In genomic region chr5:40797273-40798011, GRCh38 we compare ENCODE assay signal across 8 cellular contexts. TPM values are rescaled to one million over a fixed set of nuclear protein-coding genes. Genes with fewer than 3 reads are reported as not detected.
A peak's percentile ranks its signal among the peaks of the same experiment; 100 is the strongest.
DNase-seq lines count a peak whose midpoint lies in the region; ATAC-seq and TF ChIP-seq lines count a peak whose summit lies in the region.

No MANE protein-coding gene starts in this region.

- peak; percentile 37 for ATAC-seq in HG02678 (IDR thresholded peaks at IDR 0.05; ENCODE audit: unreplicated experiment)
- peak; percentile 80 to 83 for ATAC-seq in right cardiac atrium

- H3K4me1 ChIP-seq in right cardiac atrium (ENCODE audit: control insufficient read depth, insufficient read depth, low read length): no peaks in the 10 kb centered on the region
- H3K4me1 ChIP-seq in rectal smooth muscle tissue (ENCODE audit: control insufficient read depth, insufficient read depth, low read length): peaks cover 9% of the 10 kb centered on the region
- peaks cover 51% of the 10 kb centered on the region for H3K4me1 ChIP-seq in vagina

- H3K9me3 ChIP-seq in right cardiac atrium (ENCODE audit: control insufficient read depth, low read length) (no peaks in the 10 kb centered on the region), vagina (no peaks in the 10 kb centered on the region)

- TF ChIP-seq CTCF in GM10266 (IDR thresholded peaks at IDR 0.05; ENCODE audit: control insufficient read depth, insufficient read depth, low read depth, missing control alignments) (no peak), vagina (IDR thresholded peaks at IDR 0.05) (no peak)

- peak overlapping the region; percentile 100 for H3K4me3 ChIP-seq in right cardiac atrium (ENCODE audit: low read length)
- H3K4me3 ChIP-seq in rectal smooth muscle tissue (ENCODE audit: low read length): peak overlapping the region; percentile 88
- peak overlapping the region; percentile 88 to 99 for H3K4me3 ChIP-seq in vagina

- no peak for TF ChIP-seq POLR2A in vagina (IDR thresholded peaks at IDR 0.05)

- peak overlapping the region; percentile 96 for H3K27ac ChIP-seq in right cardiac atrium (ENCODE audit: low read length)
- H3K27ac ChIP-seq in rectal smooth muscle tissue (ENCODE audit: low read depth, low read length): peak overlapping the region; percentile 87
- peak overlapping the region; percentile 98 for H3K27ac ChIP-seq in vagina

- H3K36me3 ChIP-seq in rectal smooth muscle tissue (ENCODE audit: control insufficient read depth, insufficient read depth, low read length) (no peaks in the 10 kb centered on the region), vagina (no peaks in the 10 kb centered on the region)

- H3K27me3 ChIP-seq in right cardiac atrium (ENCODE audit: control insufficient read depth, insufficient read depth): no peaks in the 10 kb centered on the region
- H3K27me3 ChIP-seq in rectal smooth muscle tissue (ENCODE audit: control insufficient read depth, insufficient read depth, low read length): no peaks in the 10 kb centered on the region
- no peaks in the 10 kb centered on the region for H3K27me3 ChIP-seq in vagina

- under 1% methylated on average over 56 of the region's 56 CpGs for WGBS in right cardiac atrium

- peak overlapping the region; percentile 45 for H3K9ac ChIP-seq in rectal smooth muscle tissue (ENCODE audit: low read length)

- DNase-seq in GM10266 (ENCODE audit: extremely low spot score) (peak; percentile 50), NCI-H1105 (lab: John Stamatoyannopoulos, UW) (peak; percentile 71), T-helper 1 cell (peak; percentile 66 to 79 (median 72)), amniotic epithelial cell (ENCODE audit: low read depth) (peak; percentile 58), right cardiac atrium (peak; percentile 79 to 92 (median 91)), vagina (ENCODE audit: extremely low spot score in 2 of 2) (no peak)

- intact Hi-C loops in right cardiac atrium (cut with DNase I): no loop called here
- intact Hi-C loops in vagina (cut with DNase I): loop anchor here (1.0 to 2.0 kb wide), 2 partner anchors 38 to 43 kb away; partner anchors contain the start of genes RPL37 and TTC33

RNA-seq across cellular contexts. Expression of gene PRKAA1, which starts 0.7 kb away (rescaled TPM):
- total RNA-seq in right cardiac atrium: 10 to 100 TPM; 35.7 to 50.9 (median 43.7) TPM
- polyA plus RNA-seq in right cardiac atrium: 16.9 TPM
- total RNA-seq in vagina: 69.0 TPM

RNA-seq across cellular contexts. Expression of gene RPL37, which starts 37.6 kb away (rescaled TPM):
- total RNA-seq in right cardiac atrium (100 to 1,000 TPM; 583 to 782 (median 626) TPM), vagina (489 TPM)
- 849 TPM for polyA plus RNA-seq in right cardiac atrium

RNA-seq across cellular contexts. Expression of gene TTC33, which starts 41.7 kb away (rescaled TPM):
- total RNA-seq in right cardiac atrium: 10 to 100 TPM; 14.9 to 17.5 (median 16.7) TPM
- 7.2 TPM for polyA plus RNA-seq in right cardiac atrium
- total RNA-seq in vagina: 12.8 TPM

RNA-seq across cellular contexts. Expression of gene CARD6, which starts 43.7 kb away (rescaled TPM):
- total RNA-seq in right cardiac atrium: 1 to 10 TPM; 7.7 to 9.6 (median 8.5) TPM
- polyA plus RNA-seq in right cardiac atrium: 3.8 TPM
- 12.3 TPM for total RNA-seq in vagina

Comparison
In these comparisons a context has a peak if more than half of its experiments do, and no peak if none do; other contexts are left out.
1. DNase-seq: peak in GM10266 (single experiment), NCI-H1105 (single experiment), T-helper 1 cell (5 of 5), amniotic epithelial cell (single experiment) and right cardiac atrium (3 of 3); none in vagina (0 of 2).
2. Peak in every context shown above with its lines, with median percentiles within 50 percentile points of each other: H3K27ac ChIP-seq and H3K4me3 ChIP-seq.